ENCODE assay signal across 30 cellular contexts in genomic region chr4:127930175-127930574, GRCh38. TPM values are rescaled to one million over a fixed set of nuclear protein-coding genes. Genes with fewer than 3 reads are reported as not detected.
"Had no signal": no experiment of that assay in that cellular context is flagged by ENCODE, and none has a peak within 500 bp of the region (broad histone marks: within the 10 kb centered on the region; RNA-seq: fewer than 3 reads in every experiment).

No MANE protein-coding gene starts in this region.

- H3K9me3 ChIP-seq: ascending aorta had no signal

- ATAC-seq: activated CD8-positive, alpha-beta memory T cell treated with anti-CD3 and anti-CD28 coated beads, Interleukin-2, amount 10 ng/mL, durations not matched to agents 7 days and 5 days; activated CD8-positive, alpha-beta T cell treated with anti-CD3 and anti-CD28 coated beads, Interleukin-2, amount 10 ng/mL, durations not matched to agents 7 days and 5 days; activated naive CD8-positive, alpha-beta T cell treated with anti-CD3 and anti-CD28 coated beads, Interleukin-2, amount 50 U/mL, for 24 hours had no signal

- DNase-seq: activated B cell treated with CpG ODN at 0.5 μM for 24 hours; activated CD4-positive, alpha-beta memory T cell treated with anti-CD3 and anti-CD28 coated beads, Interleukin-2, amount 10 ng/mL, durations not matched to agents 7 days and 5 days; activated CD4-positive, alpha-beta T cell treated with anti-CD3 and anti-CD28 coated beads for 4 hours; activated CD4-positive, alpha-beta T cell treated with anti-CD3 and anti-CD28 coated beads, Interleukin-2, amount 10 ng/mL, durations not matched to agents 24 days and 14 days; activated CD4-positive, alpha-beta T cell treated with anti-CD3 and anti-CD28 coated beads, Interleukin-2, amount 50 U/mL, for 48 hours; activated CD4-positive, CD25-positive, alpha-beta regulatory T cell treated with anti-CD3 and anti-CD28 coated beads, Interleukin-2, amount 50 U/mL, for 72 hours; activated CD8-positive, alpha-beta memory T cell treated with anti-CD3 and anti-CD28 coated beads for 24 hours; activated CD8-positive, alpha-beta memory T cell treated with anti-CD3 and anti-CD28 coated beads, Interleukin-2, amount 10 ng/mL, durations not matched to agents 7 days and 5 days; activated CD8-positive, alpha-beta memory T cell treated with anti-CD3 and anti-CD28 coated beads, Interleukin-2, amount 50 U/mL, for 48 hours; activated CD8-positive, alpha-beta T cell treated with anti-CD3 and anti-CD28 coated beads, Interleukin-2, amount 10 ng/mL, durations not matched to agents 7 days and 5 days; activated effector memory CD4-positive, alpha-beta T cell treated with Interleukin-2 at 50 U/mL for 16 hours; activated gamma-delta T cell; activated naive CD4-positive, alpha-beta T cell treated with anti-CD3 and anti-CD28 coated beads, Interleukin-2, amount 10 ng/mL, durations not matched to agents 7 days and 5 days; activated naive CD4-positive, alpha-beta T cell treated with Interleukin-2 at 50 U/mL for 16 hours; activated naive CD8-positive, alpha-beta T cell treated with anti-CD3 and anti-CD28 coated beads, Interleukin-2, amount 10 ng/mL, durations not matched to agents 7 days and 5 days; activated naive CD8-positive, alpha-beta T cell treated with anti-CD3 and anti-CD28 coated beads, Interleukin-2, amount 50 U/mL, for 24 hours; activated T-cell treated with anti-CD3 and anti-CD28 coated beads, Interleukin-2, amount 50 U/mL, for 24 hours; activated T-cell treated with anti-CD3 and anti-CD28 coated beads, Interleukin-2, amount 50 U/mL, for 48 hours; amygdala; anterior cingulate cortex; caudate nucleus; cerebellar nuclear complex; T-helper 1 cell; T-helper 2 cell; T-helper 9 cell had no signal

- FAIRE-seq: bronchial epithelial cell, TTC549 had no signal

- H3K27ac ChIP-seq: ascending aorta, cardiac muscle cell, VCaP had no signal

- H3K4me1 ChIP-seq: ascending aorta had no signal

- H3K4me3 ChIP-seq: ascending aorta, cardiac muscle cell had no signal

- H3K27me3 ChIP-seq: ascending aorta, cardiac muscle cell had no signal

RNA-seq across cellular contexts. Expression of gene PLK4, which starts 49.5 kb away (rescaled TPM):
- total RNA-seq: ascending aorta had no signal
